1 cellular context compared by ENCODE assay signal in the genomic region with DNA sequence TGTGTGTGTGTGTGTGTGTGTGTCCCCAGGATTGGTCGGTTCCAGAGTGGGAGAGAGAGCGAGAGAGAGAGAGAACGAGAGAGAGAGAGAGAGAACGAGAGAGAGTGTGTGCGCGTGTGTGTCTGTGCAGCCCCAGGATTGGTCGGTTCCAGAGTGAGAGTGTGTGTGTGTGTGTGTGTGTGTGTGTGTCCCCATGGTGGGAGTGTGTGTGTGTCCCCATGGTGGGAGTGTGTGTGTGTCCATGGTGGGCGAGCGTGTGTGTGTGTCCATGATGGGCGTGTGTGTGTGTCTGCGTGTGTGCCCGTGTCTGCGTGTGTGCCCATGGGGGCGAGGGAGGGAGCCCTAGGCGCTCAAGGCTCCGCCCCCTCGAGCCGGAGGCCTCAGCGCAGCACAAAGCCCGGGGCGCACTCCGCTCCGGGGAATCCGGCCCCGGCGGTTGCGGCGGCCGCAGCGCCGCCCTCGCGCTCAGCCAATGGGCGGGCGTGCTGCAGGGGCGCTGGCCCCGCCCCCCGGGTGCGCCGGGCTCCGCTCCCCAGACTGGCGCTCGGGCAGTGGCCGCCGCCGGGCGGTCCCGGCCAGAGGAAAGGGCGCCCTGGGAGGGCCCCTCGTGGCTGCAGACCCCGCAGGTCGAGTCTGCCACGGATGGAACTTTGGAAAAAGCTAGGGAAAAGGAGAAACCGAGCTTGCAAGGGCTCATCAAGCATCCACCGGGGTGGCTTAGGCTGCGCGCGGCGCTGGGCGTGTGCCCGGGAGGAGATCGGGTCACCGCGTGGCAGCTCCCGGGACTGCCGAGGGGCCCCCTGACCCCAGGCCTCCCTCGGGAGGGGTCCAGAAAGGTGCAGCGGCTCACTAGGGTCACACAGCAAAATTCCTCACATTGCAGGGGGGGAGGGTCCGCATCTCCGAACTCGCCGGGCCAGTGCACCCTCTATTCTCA.
TF ChIP-seq lines count a peak whose summit lies in the region.

No MANE protein-coding gene starts in this region.

TF ChIP-seq in HepG2, 621 proteins besides CTCF, POLR2A, EP300 and RAD21 (continued from another document and continues in another):
- TF ChIP-seq, protein P1, sequence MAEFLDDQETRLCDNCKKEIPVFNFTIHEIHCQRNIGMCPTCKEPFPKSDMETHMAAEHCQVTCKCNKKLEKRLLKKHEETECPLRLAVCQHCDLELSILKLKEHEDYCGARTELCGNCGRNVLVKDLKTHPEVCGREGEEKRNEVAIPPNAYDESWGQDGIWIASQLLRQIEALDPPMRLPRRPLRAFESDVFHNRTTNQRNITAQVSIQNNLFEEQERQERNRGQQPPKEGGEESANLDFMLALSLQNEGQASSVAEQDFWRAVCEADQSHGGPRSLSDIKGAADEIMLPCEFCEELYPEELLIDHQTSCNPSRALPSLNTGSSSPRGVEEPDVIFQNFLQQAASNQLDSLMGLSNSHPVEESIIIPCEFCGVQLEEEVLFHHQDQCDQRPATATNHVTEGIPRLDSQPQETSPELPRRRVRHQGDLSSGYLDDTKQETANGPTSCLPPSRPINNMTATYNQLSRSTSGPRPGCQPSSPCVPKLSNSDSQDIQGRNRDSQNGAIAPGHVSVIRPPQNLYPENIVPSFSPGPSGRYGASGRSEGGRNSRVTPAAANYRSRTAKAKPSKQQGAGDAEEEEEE (CRISPR knock-in tag; IDR thresholded peaks at IDR 0.05; ENCODE audit: borderline replicate concordance), result no peak
- TF ChIP-seq HMG20A (CRISPR knock-in tag; IDR thresholded peaks at IDR 0.05; ENCODE audit: borderline replicate concordance) (no peak), MTF2 (CRISPR knock-in tag; IDR thresholded peaks at IDR 0.05; ENCODE audit: borderline replicate concordance) (no peak), ATF7 (IDR thresholded peaks at IDR 0.05) (no peak), ATF7 (CRISPR knock-in tag; IDR thresholded peaks at IDR 0.05) (no peak), ZNF776 (CRISPR knock-in tag; IDR thresholded peaks at IDR 0.05) (peak; percentile 18; the same call in 1 of the 2 replicates), ZNF33A (CRISPR knock-in tag; IDR thresholded peaks at IDR 0.05; ENCODE audit: borderline replicate concordance) (no peak), ZNF282 (IDR thresholded peaks at IDR 0.05; ENCODE audit: partially characterized antibody) (no peak), ZNF547 (CRISPR knock-in tag; IDR thresholded peaks at IDR 0.05) (no peak), HNF4G (IDR thresholded peaks at IDR 0.05; ENCODE audit: borderline replicate concordance, low read depth, low read length) (peak; percentile 34; the same call in 1 of the 2 replicates), HNF4G (CRISPR knock-in tag; IDR thresholded peaks at IDR 0.05; ENCODE audit: borderline replicate concordance, low read depth) (no peak), CENPT (CRISPR knock-in tag; IDR thresholded peaks at IDR 0.05; ENCODE audit: low read depth) (no peak), TRIM24 (CRISPR knock-in tag; IDR thresholded peaks at IDR 0.05) (no peak), REL (CRISPR knock-in tag; conservative IDR thresholded peaks at IDR 0.05) (no peak), HMGA1 (CRISPR knock-in tag; conservative IDR thresholded peaks at IDR 0.05) (no peak), ZNF276 (CRISPR knock-in tag; IDR thresholded peaks at IDR 0.05; ENCODE audit: low read depth) (no peak), SMARCE1 (IDR thresholded peaks at IDR 0.05; ENCODE audit: borderline replicate concordance) (no peak), SNAPC2 (CRISPR knock-in tag; IDR thresholded peaks at IDR 0.05) (no peak), ZBTB14 (CRISPR knock-in tag; IDR thresholded peaks at IDR 0.05) (peak; percentile 71), ZFP37 (CRISPR knock-in tag; IDR thresholded peaks at IDR 0.05; ENCODE audit: borderline replicate concordance) (no peak), ZNF180 (CRISPR knock-in tag; IDR thresholded peaks at IDR 0.05; ENCODE audit: borderline replicate concordance, low read depth) (no peak), ZNF205 (CRISPR knock-in tag; IDR thresholded peaks at IDR 0.05) (no peak), ZBTB7A (CRISPR knock-in tag; IDR thresholded peaks at IDR 0.05) (no peak), GPN1 (CRISPR knock-in tag; IDR thresholded peaks at IDR 0.05; ENCODE audit: borderline replicate concordance) (no peak), ZKSCAN5 (CRISPR knock-in tag; IDR thresholded peaks at IDR 0.05) (no peak), ZNF546 (CRISPR knock-in tag; conservative IDR thresholded peaks at IDR 0.05) (no peak), AGO1 (IDR thresholded peaks at IDR 0.05; ENCODE audit: low read depth, low read length, poor library complexity, severe bottlenecking) (no peak), ARNTL (CRISPR knock-in tag; IDR thresholded peaks at IDR 0.05) (peak; percentile 65), KLF15 (CRISPR knock-in tag; IDR thresholded peaks at IDR 0.05; ENCODE audit: borderline replicate concordance) (no peak), ZNF737 (CRISPR knock-in tag; IDR thresholded peaks at IDR 0.05; ENCODE audit: borderline replicate concordance) (no peak), HNRNPH1 (optimal IDR thresholded peaks at IDR 0.05; ENCODE audit: low read depth, low read length) (no peak), ZFP91 (CRISPR knock-in tag; IDR thresholded peaks at IDR 0.05; ENCODE audit: borderline replicate concordance) (peak; percentile 76), TAF1 (CRISPR knock-in tag; IDR thresholded peaks at IDR 0.05) (peak; percentile 78; the same call in 1 of the 2 replicates), SNAI1 (CRISPR knock-in tag; IDR thresholded peaks at IDR 0.05; ENCODE audit: borderline replicate concordance) (no peak), MAF1 (CRISPR knock-in tag; IDR thresholded peaks at IDR 0.05; ENCODE audit: borderline replicate concordance) (no peak)
- TF ChIP-seq, protein P2, sequence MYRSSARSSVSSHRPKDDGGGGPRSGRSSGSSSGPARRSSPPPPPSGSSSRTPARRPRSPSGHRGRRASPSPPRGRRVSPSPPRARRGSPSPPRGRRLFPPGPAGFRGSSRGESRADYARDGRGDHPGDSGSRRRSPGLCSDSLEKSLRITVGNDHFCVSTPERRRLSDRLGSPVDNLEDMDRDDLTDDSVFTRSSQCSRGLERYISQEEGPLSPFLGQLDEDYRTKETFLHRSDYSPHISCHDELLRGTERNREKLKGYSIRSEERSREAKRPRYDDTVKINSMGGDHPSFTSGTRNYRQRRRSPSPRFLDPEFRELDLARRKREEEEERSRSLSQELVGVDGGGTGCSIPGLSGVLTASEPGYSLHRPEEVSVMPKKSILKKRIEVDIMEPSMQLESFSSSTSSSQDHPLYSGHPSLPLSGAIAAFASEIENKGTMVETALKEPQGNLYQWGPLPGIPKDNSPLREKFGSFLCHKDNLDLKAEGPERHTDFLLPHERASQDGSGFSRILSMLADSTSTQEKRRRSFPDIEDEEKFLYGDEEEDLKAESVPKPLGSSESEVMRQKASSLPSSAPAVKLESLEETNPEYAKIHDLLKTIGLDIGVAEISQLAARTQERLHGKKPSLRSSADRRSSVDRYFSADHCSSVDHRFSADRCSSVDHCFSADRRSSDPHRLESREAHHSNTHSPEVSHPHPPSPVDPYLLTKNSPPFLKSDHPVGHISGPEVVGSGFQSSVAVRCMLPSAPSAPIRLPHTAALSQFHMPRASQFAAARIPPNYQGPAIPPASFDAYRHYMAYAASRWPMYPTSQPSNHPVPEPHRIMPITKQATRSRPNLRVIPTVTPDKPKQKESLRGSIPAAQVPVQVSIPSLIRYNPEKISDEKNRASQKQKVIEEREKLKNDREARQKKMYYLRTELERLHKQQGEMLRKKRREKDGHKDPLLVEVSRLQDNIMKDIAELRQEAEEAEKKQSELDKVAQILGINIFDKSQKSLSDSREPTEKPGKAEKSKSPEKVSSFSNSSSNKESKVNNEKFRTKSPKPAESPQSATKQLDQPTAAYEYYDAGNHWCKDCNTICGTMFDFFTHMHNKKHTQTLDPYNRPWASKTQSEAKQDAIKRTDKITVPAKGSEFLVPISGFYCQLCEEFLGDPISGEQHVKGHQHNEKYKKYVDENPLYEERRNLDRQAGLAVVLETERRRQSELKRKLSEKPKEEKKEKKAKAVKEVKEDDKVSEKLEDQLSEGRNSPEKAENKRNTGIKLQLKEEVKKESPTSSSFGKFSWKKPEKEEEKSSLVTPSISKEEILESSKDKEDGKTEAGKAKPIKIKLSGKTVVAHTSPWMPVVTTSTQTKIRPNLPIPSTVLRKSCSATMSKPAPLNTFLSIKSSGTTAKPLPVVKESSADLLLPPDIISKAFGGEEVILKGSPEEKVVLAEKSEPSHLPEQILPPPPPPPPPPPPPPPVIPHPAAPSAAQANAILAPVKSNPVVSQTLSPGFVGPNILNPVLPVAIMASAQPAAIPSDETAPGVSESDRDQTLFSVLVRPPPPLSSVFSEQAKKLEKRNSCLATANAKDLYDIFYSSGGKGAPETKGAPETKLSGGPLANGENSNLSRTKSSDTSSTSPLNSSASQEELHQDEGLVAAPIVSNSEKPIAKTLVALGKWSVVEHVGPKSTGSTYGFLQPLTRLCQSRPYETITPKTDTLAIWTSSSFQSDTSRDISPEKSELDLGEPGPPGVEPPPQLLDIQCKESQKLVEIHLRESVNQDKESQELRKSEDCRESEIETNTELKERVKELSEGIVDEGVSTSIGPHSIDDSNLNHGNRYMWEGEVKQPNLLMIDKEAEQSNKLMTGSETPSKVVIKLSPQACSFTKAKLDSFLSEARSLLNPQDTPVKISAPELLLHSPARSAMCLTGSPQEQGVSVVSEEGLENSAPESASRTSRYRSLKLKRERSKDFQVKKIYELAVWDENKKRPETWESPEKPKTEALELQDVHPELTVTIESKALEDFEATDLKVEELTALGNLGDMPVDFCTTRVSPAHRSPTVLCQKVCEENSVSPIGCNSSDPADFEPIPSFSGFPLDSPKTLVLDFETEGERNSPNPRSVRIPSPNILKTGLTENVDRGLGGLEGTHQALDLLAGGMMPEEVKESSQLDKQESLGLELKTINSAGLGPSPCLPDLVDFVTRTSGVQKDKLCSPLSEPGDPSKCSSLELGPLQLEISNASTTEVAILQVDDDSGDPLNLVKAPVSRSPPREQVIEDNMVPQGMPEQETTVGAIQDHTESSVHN (CRISPR knock-in tag; IDR thresholded peaks at IDR 0.05), result no peak
- TF ChIP-seq, protein P3, sequence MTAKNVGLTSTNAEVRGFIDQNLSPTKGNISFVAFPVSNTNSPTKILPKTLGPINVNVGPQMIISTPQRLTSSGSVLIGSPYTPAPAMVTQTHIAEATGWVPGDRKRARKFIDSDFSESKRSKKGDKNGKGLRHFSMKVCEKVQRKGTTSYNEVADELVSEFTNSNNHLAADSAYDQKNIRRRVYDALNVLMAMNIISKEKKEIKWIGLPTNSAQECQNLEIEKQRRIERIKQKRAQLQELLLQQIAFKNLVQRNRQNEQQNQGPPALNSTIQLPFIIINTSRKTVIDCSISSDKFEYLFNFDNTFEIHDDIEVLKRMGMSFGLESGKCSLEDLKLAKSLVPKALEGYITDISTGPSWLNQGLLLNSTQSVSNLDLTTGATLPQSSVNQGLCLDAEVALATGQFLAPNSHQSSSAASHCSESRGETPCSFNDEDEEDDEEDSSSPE (CRISPR knock-in tag; IDR thresholded peaks at IDR 0.05), result peak; percentile 38; the same call in 1 of the 2 replicates
- TF ChIP-seq, protein P4, sequence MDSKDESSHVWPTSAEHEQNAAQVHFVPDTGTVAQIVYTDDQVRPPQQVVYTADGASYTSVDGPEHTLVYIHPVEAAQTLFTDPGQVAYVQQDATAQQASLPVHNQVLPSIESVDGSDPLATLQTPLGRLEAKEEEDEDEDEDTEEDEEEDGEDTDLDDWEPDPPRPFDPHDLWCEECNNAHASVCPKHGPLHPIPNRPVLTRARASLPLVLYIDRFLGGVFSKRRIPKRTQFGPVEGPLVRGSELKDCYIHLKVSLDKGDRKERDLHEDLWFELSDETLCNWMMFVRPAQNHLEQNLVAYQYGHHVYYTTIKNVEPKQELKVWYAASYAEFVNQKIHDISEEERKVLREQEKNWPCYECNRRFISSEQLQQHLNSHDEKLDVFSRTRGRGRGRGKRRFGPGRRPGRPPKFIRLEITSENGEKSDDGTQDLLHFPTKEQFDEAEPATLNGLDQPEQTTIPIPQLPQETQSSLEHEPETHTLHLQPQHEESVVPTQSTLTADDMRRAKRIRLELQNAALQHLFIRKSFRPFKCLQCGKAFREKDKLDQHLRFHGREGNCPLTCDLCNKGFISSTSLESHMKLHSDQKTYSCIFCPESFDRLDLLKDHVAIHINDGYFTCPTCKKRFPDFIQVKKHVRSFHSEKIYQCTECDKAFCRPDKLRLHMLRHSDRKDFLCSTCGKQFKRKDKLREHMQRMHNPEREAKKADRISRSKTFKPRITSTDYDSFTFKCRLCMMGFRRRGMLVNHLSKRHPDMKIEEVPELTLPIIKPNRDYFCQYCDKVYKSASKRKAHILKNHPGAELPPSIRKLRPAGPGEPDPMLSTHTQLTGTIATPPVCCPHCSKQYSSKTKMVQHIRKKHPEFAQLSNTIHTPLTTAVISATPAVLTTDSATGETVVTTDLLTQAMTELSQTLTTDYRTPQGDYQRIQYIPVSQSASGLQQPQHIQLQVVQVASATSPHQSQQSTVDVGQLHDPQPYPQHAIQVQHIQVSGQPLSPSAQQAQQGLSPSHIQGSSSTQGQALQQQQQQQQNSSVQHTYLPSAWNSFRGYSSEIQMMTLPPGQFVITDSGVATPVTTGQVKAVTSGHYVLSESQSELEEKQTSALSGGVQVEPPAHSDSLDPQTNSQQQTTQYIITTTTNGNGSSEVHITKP (CRISPR knock-in tag; IDR thresholded peaks at IDR 0.05; ENCODE audit: low read depth), result no peak
